27 cellular contexts compared by ENCODE assay signal in genomic region chr10:121459279-121459764, GRCh38.
DNase-seq lines count a peak whose midpoint lies in the region; ATAC-seq, FAIRE-seq and TF ChIP-seq lines count a peak whose summit lies in the region.
"Had no signal": no experiment of that assay in that cellular context is flagged by ENCODE, and none has a peak within 500 bp of the region (broad histone marks: within the 10 kb centered on the region; RNA-seq: fewer than 3 reads in every experiment).

No MANE protein-coding gene starts in this region.

- TF ChIP-seq CTCF in cardiac muscle cell (IDR thresholded peaks at IDR 0.05; ENCODE audit: low read depth, low read length) (no peak), endodermal cell (conservative IDR thresholded peaks at IDR 0.05) (no peak), omental fat pad (IDR thresholded peaks at IDR 0.05) (no peak), kidney (IDR thresholded peaks at IDR 0.05; ENCODE audit: borderline replicate concordance, extremely low read depth, insufficient read depth) (no peak), foreskin keratinocyte (conservative IDR thresholded peaks at IDR 0.05) (no peak), pancreas (IDR thresholded peaks at IDR 0.05) (no peak)

- H3K9me3 ChIP-seq in cardiac muscle cell (ENCODE audit: low read depth) (no peaks in the 10 kb centered on the region), right cardiac atrium (ENCODE audit: control insufficient read depth, low read length) (no peaks in the 10 kb centered on the region), endodermal cell (ENCODE audit: control insufficient read depth, low read length) (no peaks in the 10 kb centered on the region), kidney (ENCODE audit: control insufficient read depth in 1 of 2, low read length in 2 of 2) (no peaks in the 10 kb centered on the region), pancreas (no peaks in the 10 kb centered on the region)
- H3K9me3 ChIP-seq: heart right ventricle, lower lobe of right lung, upper lobe of right lung had no signal

- WGBS in right cardiac atrium: 77% methylated on average over 10 of the region's 10 CpGs
- 51 to 72% methylated on average over 6 to 10 of the region's 10 CpGs for WGBS in endodermal cell (ENCODE audit: insufficient coverage in 1 of 2, insufficient read length in 1 of 2), 2 experiments
- WGBS in pancreas, 2 donors: 64 to 74% methylated on average over 10 of the region's 10 CpGs

- no peaks in the 10 kb centered on the region for H3K27me3 ChIP-seq in cardiac muscle cell
- H3K27me3 ChIP-seq in right cardiac atrium (ENCODE audit: control insufficient read depth, insufficient read depth): no peaks in the 10 kb centered on the region
- no peaks in the 10 kb centered on the region for H3K27me3 ChIP-seq in endodermal cell (ENCODE audit: control insufficient read depth, insufficient read depth, low read length, poor library complexity, severe bottlenecking)
- peaks cover 2% of the 10 kb centered on the region for H3K27me3 ChIP-seq in foreskin keratinocyte
- H3K27me3 ChIP-seq in pancreas: no peaks in the 10 kb centered on the region
- H3K27me3 ChIP-seq: upper lobe of right lung had no signal

- FAIRE-seq in kidney (lab: Jason Lieb, UNC): no peak
- no peak for FAIRE-seq in pancreas (lab: Jason Lieb, UNC)
- FAIRE-seq: colon, endometrium, H54, small intestine had no signal

- peak overlapping the region; percentile 29 for H3K27ac ChIP-seq in cardiac muscle cell
- H3K27ac ChIP-seq in right cardiac atrium (ENCODE audit: low read length): no peak overlapping the region
- H3K27ac ChIP-seq in endodermal cell (ENCODE audit: low read depth, low read length): no peak overlapping the region
- no peak overlapping the region for H3K27ac ChIP-seq in kidney (ENCODE audit: low read depth in 2 of 2, low read length in 2 of 2)
- H3K27ac ChIP-seq in foreskin keratinocyte: no peak overlapping the region
- H3K27ac ChIP-seq in pancreas: no peak overlapping the region
- H3K27ac ChIP-seq: 22Rv1, heart right ventricle, lower lobe of right lung, upper lobe of right lung had no signal

- H3K4me1 Mint-ChIP-seq in endodermal cell: peaks cover 58% of the 10 kb centered on the region
- H3K4me1 Mint-ChIP-seq: activated naive CD4-positive, alpha-beta T cell treated with anti-CD3 and anti-CD28 coated beads, Interleukin-2, amount 50 U/mL, for 24 hours had no signal

- H3K27ac Mint-ChIP-seq in endodermal cell: peak overlapping the region; percentile 15
- H3K27ac Mint-ChIP-seq: activated naive CD4-positive, alpha-beta T cell treated with anti-CD3 and anti-CD28 coated beads, Interleukin-2, amount 50 U/mL, for 24 hours; activated T-cell treated with anti-CD3 and anti-CD28 coated beads, Interleukin-2, amount 50 U/mL, for 72 hours had no signal

- ATAC-seq in right cardiac atrium (no peak), omental fat pad (ENCODE audit: low FRiP score) (peak; percentile 80), foreskin keratinocyte (no peak), pancreas (no peak)
- ATAC-seq: activated T-cell treated with anti-CD3 and anti-CD28 coated beads, Interleukin-2, amount 50 U/mL, for 72 hours; heart right ventricle; lower lobe of right lung; Right ventricle myocardium inferior; upper lobe of right lung had no signal

- H3K36me3 ChIP-seq in cardiac muscle cell (no peaks in the 10 kb centered on the region), endodermal cell (ENCODE audit: control insufficient read depth, insufficient read depth, low read length) (no peaks in the 10 kb centered on the region), kidney (ENCODE audit: control insufficient read depth in 1 of 2, insufficient read depth in 2 of 2, low read length in 2 of 2) (no peaks in the 10 kb centered on the region), pancreas (no peaks in the 10 kb centered on the region)
- H3K36me3 ChIP-seq: heart right ventricle, lower lobe of right lung, upper lobe of right lung had no signal

- H3K9me3 Mint-ChIP-seq in endodermal cell: no peaks in the 10 kb centered on the region
- H3K9me3 Mint-ChIP-seq: activated naive CD4-positive, alpha-beta T cell treated with anti-CD3 and anti-CD28 coated beads, Interleukin-2, amount 50 U/mL, for 24 hours; activated T-cell treated with anti-CD3 and anti-CD28 coated beads, Interleukin-2, amount 50 U/mL, for 72 hours had no signal

- H3K9ac ChIP-seq in endodermal cell (ENCODE audit: extremely low read depth, low read length, poor library complexity, severe bottlenecking): no peak overlapping the region
- no peak overlapping the region for H3K9ac ChIP-seq in kidney (ENCODE audit: low read length in 2 of 2)

- H3K4me1 ChIP-seq in cardiac muscle cell (ENCODE audit: low read depth) (peaks cover 14% of the 10 kb centered on the region), right cardiac atrium (ENCODE audit: control insufficient read depth, insufficient read depth, low read length) (no peaks in the 10 kb centered on the region), endodermal cell (ENCODE audit: control insufficient read depth, insufficient read depth, low read length) (peaks cover 14% of the 10 kb centered on the region), kidney (ENCODE audit: control insufficient read depth in 1 of 2, insufficient read depth in 1 of 2, low read depth in 1 of 2, low read length in 2 of 2) (no peaks in the 10 kb centered on the region), foreskin keratinocyte (no peaks in the 10 kb centered on the region), pancreas (no peaks in the 10 kb centered on the region)
- H3K4me1 ChIP-seq: heart right ventricle, lower lobe of right lung, upper lobe of right lung had no signal

- no peak overlapping the region for H3K4me3 Mint-ChIP-seq in endodermal cell
- H3K4me3 Mint-ChIP-seq: activated naive CD4-positive, alpha-beta T cell treated with anti-CD3 and anti-CD28 coated beads, Interleukin-2, amount 50 U/mL, for 24 hours; activated T-cell treated with anti-CD3 and anti-CD28 coated beads, Interleukin-2, amount 50 U/mL, for 72 hours had no signal

- H3K27me3 Mint-ChIP-seq in endodermal cell (ENCODE audit: insufficient read depth): peaks cover 14% of the 10 kb centered on the region
- H3K27me3 Mint-ChIP-seq: activated naive CD4-positive, alpha-beta T cell treated with anti-CD3 and anti-CD28 coated beads, Interleukin-2, amount 50 U/mL, for 24 hours had no signal

- no peak for DNase-seq in cardiac muscle cell (ENCODE audit: low read depth in 1 of 2, low spot score in 1 of 2)
- no peak for DNase-seq in right cardiac atrium
- DNase-seq in endodermal cell: no peak
- no peak for DNase-seq in omental fat pad (ENCODE audit: low spot score)
- DNase-seq in GM19240 (ENCODE audit: insufficient read length, low spot score): no peak
- no peak for DNase-seq in kidney
- DNase-seq in foreskin keratinocyte: no peak
- DNase-seq in pancreas: no peak
- DNase-seq: activated CD8-positive, alpha-beta memory T cell treated with anti-CD3 and anti-CD28 coated beads for 24 hours; activated T-cell treated with anti-CD3 and anti-CD28 coated beads, Interleukin-2, amount 50 U/mL, for 72 hours; AML-193; DMS79 treated with DMSO at 0.1 percent for 48 hours; heart right ventricle; islet precursor cell; lower lobe of right lung; NCI-H1417; NCI-H510A treated with DMSO at 0.1 percent for 48 hours; small intestine; stimulated activated CD4-positive, alpha-beta T cell treated with anti-CD3 and anti-CD28 coated beads, Interleukin-2, amount 100 ng/mL, for 48 hours; stimulated activated naive CD4-positive, alpha-beta T cell treated with Interleukin-2 at 50 U/mL for 16 hours; upper lobe of right lung had no signal

- intact Hi-C loops in right cardiac atrium (cut with DNase I) (no loop called here), kidney (cut with DNase I) (no loop called here), pancreas (cut with DNase I) (no loop called here)

- no peak overlapping the region for H3K4me3 ChIP-seq in cardiac muscle cell
- H3K4me3 ChIP-seq in right cardiac atrium (ENCODE audit: low read length): no peak overlapping the region
- H3K4me3 ChIP-seq in endodermal cell (ENCODE audit: low read length): no peak overlapping the region
- no peak overlapping the region for H3K4me3 ChIP-seq in kidney (ENCODE audit: low read length in 2 of 2)
- no peak overlapping the region for H3K4me3 ChIP-seq in pancreas
- H3K4me3 ChIP-seq: heart right ventricle, lower lobe of right lung, upper lobe of right lung had no signal

- no peaks in the 10 kb centered on the region for H3K36me3 Mint-ChIP-seq in endodermal cell (ENCODE audit: low read depth)
- H3K36me3 Mint-ChIP-seq: activated naive CD4-positive, alpha-beta T cell treated with anti-CD3 and anti-CD28 coated beads, Interleukin-2, amount 50 U/mL, for 24 hours had no signal
